Comparison of ENCODE assay signal across 10 cellular contexts in genomic region chr1:190436615-190437014, GRCh38. TPM values are rescaled to one million over a fixed set of nuclear protein-coding genes. Genes with fewer than 3 reads are reported as not detected.
DNase-seq lines count a peak whose midpoint lies in the region; ATAC-seq, FAIRE-seq and TF ChIP-seq lines count a peak whose summit lies in the region.
"Had no signal": no experiment of that assay in that cellular context is flagged by ENCODE, and none has a peak within 500 bp of the region (broad histone marks: within the 10 kb centered on the region; RNA-seq: fewer than 3 reads in every experiment).

No MANE protein-coding gene starts in this region.

- TF ChIP-seq CTCF in SK-N-SH (IDR thresholded peaks at IDR 0.05) (peak; percentile 60), kidney epithelial cell (IDR thresholded peaks at IDR 0.05; ENCODE audit: insufficient read depth, low read length, poor library complexity, severe bottlenecking) (peak; percentile 32), upper lobe of left lung (IDR thresholded peaks at IDR 0.05) (no peak), gastrocnemius medialis (IDR thresholded peaks at IDR 0.05 in 4 of 5, conservative IDR thresholded peaks at IDR 0.05 in 1 of 5) (no peak)
- no peak for TF ChIP-seq CTCF in CD4-positive, alpha-beta T cell (IDR thresholded peaks at IDR 0.05)

- H3K9ac ChIP-seq in SK-N-SH, result no peak overlapping the region

- no peaks in the 10 kb centered on the region for H3K36me3 Mint-ChIP-seq in CD4-positive, alpha-beta T cell (ENCODE audit: low read depth)

- H3K36me3 ChIP-seq in SK-N-SH (replicated peaks in 1 of 2; ENCODE audit: control insufficient read depth in 1 of 2, insufficient read depth in 2 of 2, low read length in 1 of 2) (no peaks in the 10 kb centered on the region), kidney epithelial cell (ENCODE audit: control insufficient read depth, insufficient read depth, low read length) (no peaks in the 10 kb centered on the region), upper lobe of left lung (no peaks in the 10 kb centered on the region), gastrocnemius medialis (no peaks in the 10 kb centered on the region)
- H3K36me3 ChIP-seq: SJCRH30 had no signal

- TF ChIP-seq RAD21 in SK-N-SH (IDR thresholded peaks at IDR 0.05; ENCODE audit: low read length), result peak; percentile 76

- TF ChIP-seq POLR2A in upper lobe of left lung (IDR thresholded peaks at IDR 0.05) (no peak), gastrocnemius medialis (IDR thresholded peaks at IDR 0.05) (no peak)

- TF ChIP-seq EP300 in SK-N-SH (IDR thresholded peaks at IDR 0.05; ENCODE audit: borderline replicate concordance in 1 of 2, low read depth in 1 of 2, low read length in 1 of 2) (peak in 1 of 2 experiments; percentile 63; a peak in 1 of 4 replicates), upper lobe of left lung (IDR thresholded peaks at IDR 0.05) (no peak)

- no peaks in the 10 kb centered on the region for H3F3A ChIP-seq in SK-N-SH (replicated peaks; ENCODE audit: insufficient read depth)

- POLR2A ChIA-PET in SK-N-SH (lab: Yijun Ruan, JAX), result no interaction called here
- POLR2A ChIA-PET in CD4-positive, alpha-beta T cell (lab: Charles Lee), result no interaction called here

- no peaks in the 10 kb centered on the region for H3K9me3 ChIP-seq in SK-N-SH
- no peaks in the 10 kb centered on the region for H3K9me3 ChIP-seq in upper lobe of left lung
- no peaks in the 10 kb centered on the region for H3K9me3 ChIP-seq in gastrocnemius medialis
- no peaks in the 10 kb centered on the region for H3K9me3 ChIP-seq in CD4-positive, alpha-beta T cell (ENCODE audit: control insufficient read depth, low read length)
- H3K9me3 ChIP-seq: SJCRH30 had no signal

- no peak overlapping the region for H2AFZ ChIP-seq in SK-N-SH (ENCODE audit: low read depth)

- DNase-seq in EL (peak; percentile 11), HTR-8/SVneo (ENCODE audit: insufficient read length, low spot score) (peak; percentile 14), SK-N-SH (peak; percentile 19), kidney epithelial cell (ENCODE audit: low read depth) (no peak), upper lobe of left lung (no peak), gastrocnemius medialis (no peak)
- DNase-seq in CD4-positive, alpha-beta T cell, result no peak
- no peak for DNase-seq in activated naive CD4-positive, alpha-beta T cell treated with Interleukin-2 at 50 U/mL for 16 hours
- DNase-seq: posterior cingulate gyrus had no signal

- H3K9me2 ChIP-seq in SK-N-SH, result no peaks in the 10 kb centered on the region

- no peak for FAIRE-seq in HTR-8/SVneo (lab: Jason Lieb, UNC)

- 45% methylated on average over 1 of the region's 1 CpG for WGBS in SK-N-SH (ENCODE audit: low lambda C conversion rate)
- WGBS in upper lobe of left lung, 2 donors, result 76 to 90% methylated on average over 1 of the region's 1 CpG

- in situ Hi-C loops in gastrocnemius medialis (cut with MboI; ENCODE audit: low sequenced_read_pairs in 4 of 4), result no loop called here

- peaks cover 3% of the 10 kb centered on the region for H3K9me3 Mint-ChIP-seq in CD4-positive, alpha-beta T cell

- CTCF ChIA-PET in SK-N-SH (lab: Yijun Ruan, JAX), result interaction anchor here (0.6 to 1.8 kb wide), 5 partner anchors 17 to 1654 kb away, joined by 3 to 8 read pairs (median 3); no protein-coding TSS in a partner anchor
- CTCF ChIA-PET in CD4-positive, alpha-beta T cell (lab: Charles Lee), result no interaction called here

- H3K4me3 ChIP-seq in SK-N-SH (ENCODE audit: low read depth in 2 of 2, low read length in 1 of 2) (no peak overlapping the region), kidney epithelial cell (ENCODE audit: low read depth, low read length) (no peak overlapping the region), upper lobe of left lung (no peak overlapping the region), gastrocnemius medialis (no peak overlapping the region)
- H3K4me3 ChIP-seq: SJCRH30 had no signal

- H3K27ac ChIP-seq in SK-N-SH (ENCODE audit: low read depth in 2 of 2, low read length in 1 of 2) (no peak overlapping the region), upper lobe of left lung (no peak overlapping the region), gastrocnemius medialis (no peak overlapping the region)
- H3K27ac ChIP-seq in CD4-positive, alpha-beta T cell (ENCODE audit: low read depth, low read length), result no peak overlapping the region
- H3K27ac ChIP-seq: SJCRH30 had no signal

- no peaks in the 10 kb centered on the region for H3K79me2 ChIP-seq in SK-N-SH (ENCODE audit: insufficient read depth)

- intact Hi-C loops in gastrocnemius medialis (cut with DNase I; ENCODE audit: low total_unique reads), result no loop called here
- intact Hi-C loops in CD4-positive, alpha-beta T cell (cut with DNase I, micrococcal nuclease), result no loop called here

- no peaks in the 10 kb centered on the region for H3K4me1 Mint-ChIP-seq in CD4-positive, alpha-beta T cell (ENCODE audit: low read depth)

- H4K20me1 ChIP-seq in SK-N-SH (ENCODE audit: insufficient read depth), result no peaks in the 10 kb centered on the region

- H3K4me3 Mint-ChIP-seq in CD4-positive, alpha-beta T cell, result no peak overlapping the region

- H3K4me1 ChIP-seq in SK-N-SH (ENCODE audit: control insufficient read depth in 1 of 2, insufficient read depth in 2 of 2, low read depth in 1 of 2, low read length in 1 of 2), result no peaks in the 10 kb centered on the region; a peak in 1 of 4 replicates
- H3K4me1 ChIP-seq in upper lobe of left lung, result no peaks in the 10 kb centered on the region
- no peaks in the 10 kb centered on the region for H3K4me1 ChIP-seq in gastrocnemius medialis
- H3K4me1 ChIP-seq: SJCRH30 had no signal

- H3K27me3 ChIP-seq in SK-N-SH (ENCODE audit: insufficient read depth) (no peaks in the 10 kb centered on the region), kidney epithelial cell (ENCODE audit: control insufficient read depth, insufficient read depth, low read length) (no peaks in the 10 kb centered on the region), upper lobe of left lung (no peaks in the 10 kb centered on the region), gastrocnemius medialis (no peaks in the 10 kb centered on the region)
- H3K27me3 ChIP-seq in CD4-positive, alpha-beta T cell (ENCODE audit: control insufficient read depth, insufficient read depth, low read length), result no peaks in the 10 kb centered on the region
- H3K27me3 ChIP-seq: SJCRH30 had no signal

- H3K27ac Mint-ChIP-seq in CD4-positive, alpha-beta T cell, result no peak overlapping the region

- H3K27me3 Mint-ChIP-seq in CD4-positive, alpha-beta T cell, result no peaks in the 10 kb centered on the region

- no peak overlapping the region for H3K4me2 ChIP-seq in SK-N-SH

- ATAC-seq in upper lobe of left lung (ENCODE audit: low FRiP score in 2 of 2) (no peak), gastrocnemius medialis (no peak)
- no peak for ATAC-seq in CD4-positive, alpha-beta T cell (ENCODE audit: poor library complexity)

TF ChIP-seq in SK-N-SH, 30 proteins besides CTCF, POLR2A, EP300 and RAD21:
- TF ChIP-seq SMC3 (IDR thresholded peaks at IDR 0.05; ENCODE audit: low read depth, low read length) (peak; percentile 36; the same call in 1 of the 2 replicates), RCOR1 (IDR thresholded peaks at IDR 0.05; ENCODE audit: low read length) (peak; percentile 66; the same call in 1 of the 2 replicates), IRF3 (IDR thresholded peaks at IDR 0.05; ENCODE audit: low read depth, low read length) (no peak)

RNA-seq across cellular contexts. Expression of gene BRINP3, which starts 41.0 kb away (rescaled TPM):
- polyA plus RNA-seq in SK-N-SH (2012; rRNA removed), result not detected in 2 replicates
- 0.03 TPM in 1 of 2 replicates, not detected in the other for polyA plus RNA-seq in SK-N-SH (2012; cell fraction: cytosol; rRNA removed)
- polyA plus RNA-seq in SK-N-SH (2012; cell fraction: nucleus; rRNA removed), result not detected in 2 replicates
- total RNA-seq in kidney epithelial cell, result 0.04 TPM in 1 of 2 replicates, not detected in the other
- 1 to 10 TPM in 3 of 6 donors, under 1 TPM in 1, not detected in 2; 0.17 to 1.6 (median 1.1) TPM for total RNA-seq in upper lobe of left lung
- under 1 TPM in 1 of 4 donors, not detected in 3; 0.20 TPM for total RNA-seq in gastrocnemius medialis
- total RNA-seq in CD4-positive, alpha-beta T cell, result not detected
- total RNA-seq: SJCRH30 had no signal

Comparison
In these comparisons a context has a peak if more than half of its experiments do, and no peak if none do; other contexts are left out.
1. DNase-seq: peak in EL (single experiment), HTR-8/SVneo (single experiment) and SK-N-SH (single experiment); none in kidney epithelial cell (single experiment), upper lobe of left lung (0 of 2), gastrocnemius medialis (0 of 2), CD4-positive, alpha-beta T cell (0 of 10) and activated naive CD4-positive, alpha-beta T cell treated with Interleukin-2 at 50 U/mL for 16 hours (single experiment).
2. CTCF ChIP-seq: peak in SK-N-SH (single experiment) and kidney epithelial cell (single experiment); none in upper lobe of left lung (0 of 6), gastrocnemius medialis (0 of 5) and CD4-positive, alpha-beta T cell (single experiment).